33 cellular contexts compared by ENCODE assay signal in the genomic region with DNA sequence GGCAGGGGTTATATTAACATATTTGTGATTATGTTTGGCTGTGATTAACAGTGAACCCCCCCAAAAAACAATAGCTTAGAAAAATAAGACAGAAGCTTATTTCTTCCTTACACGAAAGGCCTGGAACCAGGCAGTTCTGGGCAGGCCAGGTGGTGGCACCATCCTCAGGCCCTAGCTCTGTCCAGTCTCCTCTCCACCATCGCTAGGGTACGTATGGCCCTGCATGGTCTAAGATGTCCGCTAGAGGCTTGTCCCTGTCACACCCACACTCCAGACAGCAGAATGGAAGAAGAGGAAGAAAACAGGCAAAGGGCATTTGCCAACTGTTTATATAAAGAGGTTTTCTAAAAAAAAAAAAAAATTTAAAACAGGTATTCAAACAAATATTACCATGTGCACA. TPM values are rescaled to one million over a fixed set of nuclear protein-coding genes. Genes with fewer than 3 reads are reported as not detected.
DNase-seq lines count a peak whose midpoint lies in the region; ATAC-seq and TF ChIP-seq lines count a peak whose summit lies in the region.
"Had no signal": no experiment of that assay in that cellular context is flagged by ENCODE, and none has a peak within 500 bp of the region (broad histone marks: within the 10 kb centered on the region; RNA-seq: fewer than 3 reads in every experiment).

No MANE protein-coding gene starts in this region.

- intact Hi-C loops in upper lobe of right lung (cut with DNase I) = no loop called here
- intact Hi-C loops in activated T-helper 2 cell treated with anti-CD3 and anti-CD28 coated beads, Interferon-gamma antibody, Interleukin-2, Interleukin-4, amounts not matched to agents 10 μg/mL and 5 μg/mL and 100 μg/mL, durations not matched to agents 14 hours and 24 hours and 36 hours (cut with micrococcal nuclease) = no loop called here

- H3K4me1 Mint-ChIP-seq in activated T-helper 2 cell treated with anti-CD3 and anti-CD28 coated beads, Interferon-gamma antibody, Interleukin-2, Interleukin-4, amounts not matched to agents 10 μg/mL and 5 μg/mL and 100 μg/mL, durations not matched to agents 14 hours and 24 hours and 36 hours (ENCODE audit: low read depth) = peaks cover 2% of the 10 kb centered on the region

- no peak overlapping the region for H3K27ac Mint-ChIP-seq in activated T-helper 2 cell treated with anti-CD3 and anti-CD28 coated beads, Interferon-gamma antibody, Interleukin-2, Interleukin-4, amounts not matched to agents 10 μg/mL and 5 μg/mL and 100 μg/mL, durations not matched to agents 14 hours and 24 hours and 36 hours
- H3K27ac Mint-ChIP-seq: activated CD4-positive, alpha-beta T cell treated with anti-CD3 and anti-CD28 coated beads, Interleukin-2, amount 10 ng/mL, durations not matched to agents 24 days and 14 days; activated naive CD8-positive, alpha-beta T cell treated with anti-CD3 and anti-CD28 coated beads for 36 hours; activated T-cell treated with anti-CD3 and anti-CD28 coated beads, Interleukin-2, amount 50 U/mL, for 24 hours; CD8-positive, alpha-beta T cell had no signal

- no peak overlapping the region for H3K4me3 Mint-ChIP-seq in activated T-helper 2 cell treated with anti-CD3 and anti-CD28 coated beads, Interferon-gamma antibody, Interleukin-2, Interleukin-4, amounts not matched to agents 10 μg/mL and 5 μg/mL and 100 μg/mL, durations not matched to agents 14 hours and 24 hours and 36 hours (ENCODE audit: low read depth)
- H3K4me3 Mint-ChIP-seq: activated CD4-positive, alpha-beta T cell treated with anti-CD3 and anti-CD28 coated beads, Interleukin-2, amount 10 ng/mL, durations not matched to agents 24 days and 14 days; activated naive CD8-positive, alpha-beta T cell treated with anti-CD3 and anti-CD28 coated beads for 36 hours; activated T-cell treated with anti-CD3 and anti-CD28 coated beads, Interleukin-2, amount 50 U/mL, for 24 hours; CD8-positive, alpha-beta T cell had no signal

- no peak overlapping the region for H3K4me3 ChIP-seq in upper lobe of right lung
- H3K4me3 ChIP-seq: A549, left lung, PC-9, prostate gland, sigmoid colon, tibial artery had no signal

- H3K27me3 Mint-ChIP-seq in activated T-helper 2 cell treated with anti-CD3 and anti-CD28 coated beads, Interferon-gamma antibody, Interleukin-2, Interleukin-4, amounts not matched to agents 10 μg/mL and 5 μg/mL and 100 μg/mL, durations not matched to agents 14 hours and 24 hours and 36 hours (ENCODE audit: low read depth) = peaks cover 3% of the 10 kb centered on the region

- peak; percentile 10 for TF ChIP-seq CTCF in upper lobe of right lung (IDR thresholded peaks at IDR 0.05)

- no peaks in the 10 kb centered on the region for H3K27me3 ChIP-seq in upper lobe of right lung
- H3K27me3 ChIP-seq: sigmoid colon had no signal

- peak; percentile 43 for ATAC-seq in upper lobe of right lung
- ATAC-seq: CD8-positive, alpha-beta T cell; left lung; Right ventricle myocardium inferior had no signal

- H3K9me3 Mint-ChIP-seq in activated T-helper 2 cell treated with anti-CD3 and anti-CD28 coated beads, Interferon-gamma antibody, Interleukin-2, Interleukin-4, amounts not matched to agents 10 μg/mL and 5 μg/mL and 100 μg/mL, durations not matched to agents 14 hours and 24 hours and 36 hours = no peaks in the 10 kb centered on the region
- H3K9me3 Mint-ChIP-seq: activated CD4-positive, alpha-beta T cell treated with anti-CD3 and anti-CD28 coated beads, Interleukin-2, amount 10 ng/mL, durations not matched to agents 24 days and 14 days; activated naive CD8-positive, alpha-beta T cell treated with anti-CD3 and anti-CD28 coated beads for 36 hours; activated T-cell treated with anti-CD3 and anti-CD28 coated beads, Interleukin-2, amount 50 U/mL, for 24 hours; CD8-positive, alpha-beta T cell had no signal

- peaks cover 4% of the 10 kb centered on the region for H3K4me1 ChIP-seq in upper lobe of right lung
- H3K4me1 ChIP-seq: prostate gland, sigmoid colon, tibial artery had no signal

- DNase-seq in SIG-M5 treated with dmso at 0.1 percent for 504 hours (lab: John Stamatoyannopoulos, UW; ENCODE audit: unreplicated experiment) (peak; percentile 22), SIG-M5 (lab: John Stamatoyannopoulos, UW) (no peak), RPMI7951 (ENCODE audit: low read depth) (peak; percentile 57), iPS-NIHi11 (ENCODE audit: low spot score) (peak; percentile 29), upper lobe of right lung (no peak), T-helper 1 cell (no peak)
- no peak for DNase-seq in activated T-helper 2 cell treated with anti-CD3 and anti-CD28 coated beads, Interferon-gamma antibody, Interleukin-2, Interleukin-4, amounts not matched to agents 10 μg/mL and 5 μg/mL and 100 μg/mL, durations not matched to agents 14 hours and 24 hours and 36 hours (ENCODE audit: low spot score)
- DNase-seq in activated T-cell treated with anti-CD3 and anti-CD28 coated beads, Interleukin-2, amount 50 U/mL, for 1 hour = no peak
- DNase-seq: activated CD4-positive, alpha-beta T cell treated with anti-CD3 and anti-CD28 coated beads, Interleukin-2, amount 10 ng/mL, durations not matched to agents 24 days and 14 days; activated gamma-delta T cell; activated naive CD8-positive, alpha-beta T cell treated with anti-CD3 and anti-CD28 coated beads for 36 hours; activated T-cell treated with anti-CD3 and anti-CD28 coated beads, Interleukin-2, amount 50 U/mL, for 24 hours; AML-193; anterior cingulate cortex; CD8-positive, alpha-beta T cell; hippocampal formation; KG1; left lung; NCI-H2029 treated with DMSO at 0.1 percent for 48 hours; NCI-H345; NCI-H774; PC-9; sigmoid colon; stimulated activated CD4-positive, alpha-beta T cell treated with anti-CD3 and anti-CD28 coated beads, Interleukin-4, amount 100 ng/mL, for 24 hours; tibial artery had no signal

- no peak overlapping the region for H3K27ac ChIP-seq in upper lobe of right lung
- H3K27ac ChIP-seq: epithelial cell of prostate, PC-9, prostate gland, sigmoid colon, tibial artery had no signal

- no peaks in the 10 kb centered on the region for H3K36me3 ChIP-seq in upper lobe of right lung
- H3K36me3 ChIP-seq: left lung, prostate gland, sigmoid colon, tibial artery had no signal

- no peaks in the 10 kb centered on the region for H3K36me3 Mint-ChIP-seq in activated T-helper 2 cell treated with anti-CD3 and anti-CD28 coated beads, Interferon-gamma antibody, Interleukin-2, Interleukin-4, amounts not matched to agents 10 μg/mL and 5 μg/mL and 100 μg/mL, durations not matched to agents 14 hours and 24 hours and 36 hours (ENCODE audit: low read depth)
- H3K36me3 Mint-ChIP-seq: activated naive CD8-positive, alpha-beta T cell treated with anti-CD3 and anti-CD28 coated beads for 36 hours; CD8-positive, alpha-beta T cell had no signal

- H3K9me3 ChIP-seq in upper lobe of right lung = no peaks in the 10 kb centered on the region
- H3K9me3 ChIP-seq: A549, left lung, prostate gland, sigmoid colon, tibial artery had no signal

RNA-seq across cellular contexts. Expression of a gene that starts 6.6 kb away (rescaled TPM):
- total RNA-seq in RPMI7951 (2014; rRNA removed; shearing (Covaris generic)) = not detected in 2 replicates
- total RNA-seq in upper lobe of right lung = not detected
- total RNA-seq in activated T-helper 2 cell treated with anti-CD3 and anti-CD28 coated beads, Interferon-gamma antibody, Interleukin-2, Interleukin-4, amounts not matched to agents 10 μg/mL and 5 μg/mL and 100 μg/mL, durations not matched to agents 14 hours and 24 hours and 36 hours = not detected in 2 replicates
- total RNA-seq: activated CD4-positive, alpha-beta T cell treated with anti-CD3 and anti-CD28 coated beads, Interleukin-2, amount 10 ng/mL, durations not matched to agents 24 days and 14 days; activated CD8-positive, alpha-beta memory T cell treated with anti-CD3 and anti-CD28 coated beads for 36 hours; activated naive CD8-positive, alpha-beta T cell treated with anti-CD3 and anti-CD28 coated beads for 36 hours; CD8-positive, alpha-beta T cell; MCF 10A; mesenteric fat pad; myocyte; PC-9; Right ventricle myocardium inferior; sigmoid colon had no signal

Comparison
In these comparisons a context has a peak if more than half of its experiments do, and no peak if none do; other contexts are left out.
1. DNase-seq: peak in SIG-M5 treated with dmso at 0.1 percent for 504 hours (single experiment), RPMI7951 (single experiment) and iPS-NIHi11 (single experiment); none in SIG-M5 (single experiment), upper lobe of right lung (single experiment), activated T-helper 2 cell treated with anti-CD3 and anti-CD28 coated beads, Interferon-gamma antibody, Interleukin-2, Interleukin-4, amounts not matched to agents 10 μg/mL and 5 μg/mL and 100 μg/mL, durations not matched to agents 14 hours and 24 hours and 36 hours (single experiment), activated T-cell treated with anti-CD3 and anti-CD28 coated beads, Interleukin-2, amount 50 U/mL, for 1 hour (single experiment) and T-helper 1 cell (0 of 5).